Comparison of ENCODE assay signal across 8 cellular contexts in the genomic region with DNA sequence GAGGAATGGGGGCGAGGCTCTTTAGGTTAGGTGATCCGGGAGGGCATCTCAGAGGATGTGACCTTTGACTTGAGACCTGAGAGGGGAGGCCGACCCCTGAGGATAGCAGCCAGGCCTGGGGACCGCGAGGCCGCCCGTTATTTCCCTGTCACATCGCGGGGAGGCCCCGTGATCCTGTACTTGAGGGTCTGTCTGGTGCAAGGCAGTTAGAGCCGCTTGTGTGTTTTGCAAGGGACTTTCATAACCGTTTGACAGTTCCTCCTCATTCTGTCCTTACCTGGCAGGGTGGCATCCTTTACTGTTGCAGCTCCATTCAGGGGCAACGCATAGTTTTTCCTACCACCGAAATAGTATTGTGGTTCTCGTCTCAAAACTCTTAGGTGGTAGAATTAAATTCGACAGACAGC. TPM values are rescaled to one million over a fixed set of nuclear protein-coding genes. Genes with fewer than 3 reads are reported as not detected.
DNase-seq lines count a peak whose midpoint lies in the region; ATAC-seq and TF ChIP-seq lines count a peak whose summit lies in the region.

No MANE protein-coding gene starts in this region.

- ATAC-seq in GM21390 (IDR thresholded peaks at IDR 0.05; ENCODE audit: unreplicated experiment): peak; percentile 23
- no peak for ATAC-seq in upper lobe of right lung

- no peak overlapping the region for H3K27ac ChIP-seq in liver (ENCODE audit: low read depth in 1 of 2, low read length in 2 of 2)
- peak overlapping the region; percentile 26 for H3K27ac ChIP-seq in upper lobe of right lung

- H3K4me1 ChIP-seq in liver (ENCODE audit: control insufficient read depth in 4 of 4, insufficient read depth in 4 of 4, low read length in 3 of 4) (peaks cover 4 to 10% (median 9%) of the 10 kb centered on the region in 4 donors), upper lobe of right lung (peaks cover 10% of the 10 kb centered on the region)

- no peak for TF ChIP-seq RAD21 in liver (IDR thresholded peaks at IDR 0.05)

- H3K9ac ChIP-seq in liver (ENCODE audit: low read depth in 1 of 2, low read length in 2 of 2): peak overlapping the region in 1 of 2 donors; percentile 12

- TF ChIP-seq CTCF in liver (IDR thresholded peaks at IDR 0.05; ENCODE audit: low read depth, low read length, missing input control) (no peak), upper lobe of right lung (IDR thresholded peaks at IDR 0.05) (no peak)

- peak overlapping the region; percentile 76 for H3K27ac Mint-ChIP-seq in activated naive CD4-positive, alpha-beta T cell treated with anti-CD3 and anti-CD28 coated beads, Interleukin-2, amount 50 U/mL, for 24 hours

- 7% methylated on average over 16 of the region's 16 CpGs for WGBS in liver

- H3K4me3 Mint-ChIP-seq in activated naive CD4-positive, alpha-beta T cell treated with anti-CD3 and anti-CD28 coated beads, Interleukin-2, amount 50 U/mL, for 24 hours: peak overlapping the region; percentile 94

- intact Hi-C loops in upper lobe of right lung (cut with DNase I): no loop called here

- H3K27me3 ChIP-seq in liver (ENCODE audit: control insufficient read depth in 4 of 4, insufficient read depth in 4 of 4, low read length in 3 of 4) (no peaks in the 10 kb centered on the region), upper lobe of right lung (no peaks in the 10 kb centered on the region)

- DNase-seq in NCI-H2171 (lab: John Stamatoyannopoulos, UW) (peak; percentile 13), NCI-H2171 treated with DMSO at 0.1 percent for 48 hours (lab: John Stamatoyannopoulos, UW) (no peak), upper lobe of right lung (no peak)
- no peak for DNase-seq in Jurkat, Clone E6-1 (ENCODE audit: low read depth, low spot score)
- DNase-seq in stimulated activated CD4-positive, alpha-beta T cell treated with anti-CD3 and anti-CD28 coated beads, Interleukin-1b, Interleukin-23, amount 100 ng/mL, for 48 hours: no peak

- H3K4me1 Mint-ChIP-seq in activated naive CD4-positive, alpha-beta T cell treated with anti-CD3 and anti-CD28 coated beads, Interleukin-2, amount 50 U/mL, for 24 hours: peaks cover 27% of the 10 kb centered on the region

- no peaks in the 10 kb centered on the region for H3K36me3 Mint-ChIP-seq in activated naive CD4-positive, alpha-beta T cell treated with anti-CD3 and anti-CD28 coated beads, Interleukin-2, amount 50 U/mL, for 24 hours

- H3K4me3 ChIP-seq in Jurkat, Clone E6-1 (ENCODE audit: low read length): peak overlapping the region; percentile 72
- H3K4me3 ChIP-seq in liver (ENCODE audit: low read depth in 1 of 3, low read length in 3 of 3) (peak overlapping the region; percentile 73 to 91 (median 75)), upper lobe of right lung (peak overlapping the region; percentile 78)

- H3K27me3 Mint-ChIP-seq in activated naive CD4-positive, alpha-beta T cell treated with anti-CD3 and anti-CD28 coated beads, Interleukin-2, amount 50 U/mL, for 24 hours: no peaks in the 10 kb centered on the region

- H3K9me3 ChIP-seq in liver (ENCODE audit: control insufficient read depth in 4 of 4, low read length in 3 of 4): no peaks in the 10 kb centered on the region
- no peaks in the 10 kb centered on the region for H3K9me3 ChIP-seq in upper lobe of right lung

- H3K36me3 ChIP-seq in liver (ENCODE audit: control insufficient read depth in 4 of 4, insufficient read depth in 3 of 4, low read depth in 1 of 4, low read length in 3 of 4) (no peaks in the 10 kb centered on the region), upper lobe of right lung (no peaks in the 10 kb centered on the region)

- H3K9me3 Mint-ChIP-seq in activated naive CD4-positive, alpha-beta T cell treated with anti-CD3 and anti-CD28 coated beads, Interleukin-2, amount 50 U/mL, for 24 hours: no peaks in the 10 kb centered on the region

TF ChIP-seq in liver, 16 proteins besides CTCF, POLR2A, EP300 and RAD21:
- TF ChIP-seq NR2F2 (IDR thresholded peaks at IDR 0.05) (no peak), EGR1 (IDR thresholded peaks at IDR 0.05; ENCODE audit: low read depth in 2 of 2) (no peak), GABPA (IDR thresholded peaks at IDR 0.05 in 1 of 2, conservative IDR thresholded peaks at IDR 0.05 in 1 of 2) (no peak), RXRA (IDR thresholded peaks at IDR 0.05) (no peak), JUND (IDR thresholded peaks at IDR 0.05) (no peak), HNF4G (IDR thresholded peaks at IDR 0.05) (no peak)
- TF ChIP-seq, protein P1, sequence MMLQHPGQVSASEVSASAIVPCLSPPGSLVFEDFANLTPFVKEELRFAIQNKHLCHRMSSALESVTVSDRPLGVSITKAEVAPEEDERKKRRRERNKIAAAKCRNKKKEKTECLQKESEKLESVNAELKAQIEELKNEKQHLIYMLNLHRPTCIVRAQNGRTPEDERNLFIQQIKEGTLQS (IDR thresholded peaks at IDR 0.05): no peak
- TF ChIP-seq, protein P2, sequence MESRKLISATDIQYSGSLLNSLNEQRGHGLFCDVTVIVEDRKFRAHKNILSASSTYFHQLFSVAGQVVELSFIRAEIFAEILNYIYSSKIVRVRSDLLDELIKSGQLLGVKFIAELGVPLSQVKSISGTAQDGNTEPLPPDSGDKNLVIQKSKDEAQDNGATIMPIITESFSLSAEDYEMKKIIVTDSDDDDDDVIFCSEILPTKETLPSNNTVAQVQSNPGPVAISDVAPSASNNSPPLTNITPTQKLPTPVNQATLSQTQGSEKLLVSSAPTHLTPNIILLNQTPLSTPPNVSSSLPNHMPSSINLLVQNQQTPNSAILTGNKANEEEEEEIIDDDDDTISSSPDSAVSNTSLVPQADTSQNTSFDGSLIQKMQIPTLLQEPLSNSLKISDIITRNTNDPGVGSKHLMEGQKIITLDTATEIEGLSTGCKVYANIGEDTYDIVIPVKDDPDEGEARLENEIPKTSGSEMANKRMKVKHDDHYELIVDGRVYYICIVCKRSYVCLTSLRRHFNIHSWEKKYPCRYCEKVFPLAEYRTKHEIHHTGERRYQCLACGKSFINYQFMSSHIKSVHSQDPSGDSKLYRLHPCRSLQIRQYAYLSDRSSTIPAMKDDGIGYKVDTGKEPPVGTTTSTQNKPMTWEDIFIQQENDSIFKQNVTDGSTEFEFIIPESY (IDR thresholded peaks at IDR 0.05): no peak

RNA-seq across cellular contexts. Expression of a gene that starts 0.8 kb away (rescaled TPM):
- polyA plus RNA-seq in Jurkat, Clone E6-1 (2012; ENCODE audit: insufficient read depth, insufficient read length): 114 TPM
- total RNA-seq in liver (10 to 100 TPM in 1 of 2 donors, 1 to 10 TPM in 1; 4.3 to 50.4 TPM), upper lobe of right lung (10.2 TPM)
- polyA plus RNA-seq in liver: 1 to 10 TPM; 1.8 to 2.4 TPM
